In the genomic region with DNA sequence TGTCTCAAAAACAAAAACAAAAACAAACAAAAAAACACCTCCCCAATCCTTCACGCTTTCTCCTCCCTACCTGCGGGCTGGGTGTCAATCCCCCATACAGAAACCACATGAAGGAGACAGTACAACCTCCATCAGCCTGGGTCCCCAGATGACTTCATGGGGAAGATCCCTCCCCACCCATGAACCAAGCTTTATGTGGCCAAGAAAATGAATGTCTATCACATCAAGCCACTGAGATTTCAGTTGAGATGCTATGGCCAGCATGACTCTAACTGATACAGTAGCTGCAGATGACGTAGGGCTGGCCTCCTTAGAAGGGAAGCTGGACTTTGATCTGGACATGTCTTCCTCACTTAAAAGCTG, we compare ENCODE assay signal across 17 cellular contexts. TPM values are rescaled to one million over a fixed set of nuclear protein-coding genes. Genes with fewer than 3 reads are reported as not detected.
DNase-seq lines count a peak whose midpoint lies in the region; ATAC-seq and TF ChIP-seq lines count a peak whose summit lies in the region.
"Had no signal": no experiment of that assay in that cellular context is flagged by ENCODE, and none has a peak within 500 bp of the region (broad histone marks: within the 10 kb centered on the region; RNA-seq: fewer than 3 reads in every experiment).

No MANE protein-coding gene starts in this region.

- ATAC-seq in activated T-cell treated with anti-CD3 and anti-CD28 coated beads, Interleukin-2, amount 50 U/mL, for 72 hours (replicated peaks in 1 of 2) = peak; percentile 70 to 73
- ATAC-seq in left colon (peak; percentile 55), GM21515 (IDR thresholded peaks at IDR 0.05; ENCODE audit: unreplicated experiment) (no peak)
- ATAC-seq: foreskin keratinocyte had no signal

- H2AFZ ChIP-seq in SK-N-SH (ENCODE audit: low read depth) = peak overlapping the region; percentile 62; the same call in 1 of the 2 replicates

- peaks cover 34% of the 10 kb centered on the region for H3K4me1 Mint-ChIP-seq in activated T-cell treated with anti-CD3 and anti-CD28 coated beads, Interleukin-2, amount 50 U/mL, for 72 hours (ENCODE audit: low read depth)

- H3K27me3 Mint-ChIP-seq in activated T-cell treated with anti-CD3 and anti-CD28 coated beads, Interleukin-2, amount 50 U/mL, for 72 hours (ENCODE audit: low read depth) = peaks cover 23% of the 10 kb centered on the region

- H3K27ac Mint-ChIP-seq in activated T-cell treated with anti-CD3 and anti-CD28 coated beads, Interleukin-2, amount 50 U/mL, for 72 hours = no peak overlapping the region

- WGBS in SK-N-SH (ENCODE audit: low lambda C conversion rate) = 83% methylated on average over 3 of the region's 3 CpGs

- peak; percentile 40 to 55 for DNase-seq in activated T-cell treated with anti-CD3 and anti-CD28 coated beads, Interleukin-2, amount 50 U/mL, for 72 hours
- DNase-seq in activated T-cell treated with anti-CD3 and anti-CD28 coated beads for 4 hours (no peak), SK-N-SH (no peak), left colon (no peak), HCEC 1CT (no peak), EL (no peak)
- DNase-seq: effector CD4-positive, alpha-beta T cell; foreskin keratinocyte; NCI-H446 treated with DMSO at 0.1 percent for 48 hours had no signal

- no peak for TF ChIP-seq CTCF in SK-N-SH (IDR thresholded peaks at IDR 0.05)

- H3K36me3 ChIP-seq in SK-N-SH (replicated peaks in 1 of 2; ENCODE audit: control insufficient read depth in 1 of 2, insufficient read depth in 2 of 2, low read length in 1 of 2) = no peaks in the 10 kb centered on the region
- H3K36me3 ChIP-seq: Peyer's patch had no signal

- no peak overlapping the region for H3K4me3 ChIP-seq in SK-N-SH (ENCODE audit: low read depth in 2 of 2, low read length in 1 of 2)
- H3K4me3 ChIP-seq: Peyer's patch, skin epidermis had no signal

- TF ChIP-seq EP300 in SK-N-SH (IDR thresholded peaks at IDR 0.05; ENCODE audit: borderline replicate concordance in 1 of 2, low read depth in 1 of 2, low read length in 1 of 2) = no peak

- no peaks in the 10 kb centered on the region for H3K9me2 ChIP-seq in SK-N-SH

- no peak overlapping the region for H3K4me2 ChIP-seq in SK-N-SH

- POLR2A ChIA-PET in SK-N-SH (lab: Yijun Ruan, JAX) = no interaction called here

- TF ChIP-seq RAD21 in SK-N-SH (IDR thresholded peaks at IDR 0.05; ENCODE audit: low read length) = no peak

- H4K20me1 ChIP-seq in SK-N-SH (ENCODE audit: insufficient read depth) = no peaks in the 10 kb centered on the region

- H3K4me1 ChIP-seq in SK-N-SH (ENCODE audit: control insufficient read depth in 1 of 2, insufficient read depth in 2 of 2, low read depth in 1 of 2, low read length in 1 of 2) = peaks cover 2 to 6% of the 10 kb centered on the region in 2 experiments; a peak in 2 of 4 replicates
- H3K4me1 ChIP-seq: foreskin keratinocyte had no signal

- CTCF ChIA-PET in SK-N-SH (lab: Yijun Ruan, JAX) = interaction anchor here (1.0 to 9.1 kb wide), 6 partner anchors 12 to 329 kb away, joined by 3 to 149 read pairs (median 4); no protein-coding TSS in a partner anchor

- H3K27ac ChIP-seq in SK-N-SH (ENCODE audit: low read depth in 2 of 2, low read length in 1 of 2) (no peak overlapping the region), temporal lobe (ENCODE audit: low read depth, low read length) (peak overlapping the region; percentile 97)
- H3K27ac ChIP-seq: foreskin keratinocyte, HL-60 had no signal

- peaks cover 2 to 3% of the 10 kb centered on the region in 2 donors for H3K9me3 Mint-ChIP-seq in activated T-cell treated with anti-CD3 and anti-CD28 coated beads, Interleukin-2, amount 50 U/mL, for 72 hours

- H3K4me3 Mint-ChIP-seq in activated T-cell treated with anti-CD3 and anti-CD28 coated beads, Interleukin-2, amount 50 U/mL, for 72 hours = no peak overlapping the region

- no peaks in the 10 kb centered on the region for H3K36me3 Mint-ChIP-seq in activated T-cell treated with anti-CD3 and anti-CD28 coated beads, Interleukin-2, amount 50 U/mL, for 72 hours (ENCODE audit: insufficient read depth in 2 of 2)

- intact Hi-C loops in left colon (cut with DNase I, micrococcal nuclease) = loop anchor here in 1 of 2 donors (5.0 kb wide), 1 partner anchor 56 kb away; no protein-coding TSS in a partner anchor

- H3K9ac ChIP-seq in SK-N-SH = no peak overlapping the region

- H3K9me3 ChIP-seq in SK-N-SH = no peaks in the 10 kb centered on the region
- H3K9me3 ChIP-seq: Peyer's patch had no signal

- H3K27me3 ChIP-seq in SK-N-SH (ENCODE audit: insufficient read depth) = no peaks in the 10 kb centered on the region
- H3K27me3 ChIP-seq: Peyer's patch had no signal

- no peaks in the 10 kb centered on the region for H3F3A ChIP-seq in SK-N-SH (replicated peaks; ENCODE audit: insufficient read depth)

- no peaks in the 10 kb centered on the region for H3K79me2 ChIP-seq in SK-N-SH (ENCODE audit: insufficient read depth)

TF ChIP-seq in SK-N-SH, 30 proteins besides CTCF, POLR2A, EP300 and RAD21:
- no peak for TF ChIP-seq RXRA (IDR thresholded peaks at IDR 0.05; ENCODE audit: borderline replicate concordance, low read depth)
- TF ChIP-seq TCF12 (IDR thresholded peaks at IDR 0.05) = no peak
- no peak for TF ChIP-seq FOXM1 (IDR thresholded peaks at IDR 0.05; ENCODE audit: low read depth)
- TF ChIP-seq TEAD4 (IDR thresholded peaks at IDR 0.05; ENCODE audit: borderline replicate concordance, insufficient read depth) = no peak
- TF ChIP-seq RFX5 (IDR thresholded peaks at IDR 0.05; ENCODE audit: low read length) = no peak
- TF ChIP-seq SIN3A (IDR thresholded peaks at IDR 0.05; ENCODE audit: borderline replicate concordance, low read depth, low read length) = no peak
- TF ChIP-seq POLR2AphosphoS5 (IDR thresholded peaks at IDR 0.05; ENCODE audit: low read depth, low read length) = no peak
- TF ChIP-seq RCOR1 (IDR thresholded peaks at IDR 0.05; ENCODE audit: low read length) = no peak
- TF ChIP-seq FOXJ3 (CRISPR knock-in tag; IDR thresholded peaks at IDR 0.05) = no peak
- no peak for TF ChIP-seq GATA2 (CRISPR knock-in tag; IDR thresholded peaks at IDR 0.05)
- TF ChIP-seq, protein P1, sequence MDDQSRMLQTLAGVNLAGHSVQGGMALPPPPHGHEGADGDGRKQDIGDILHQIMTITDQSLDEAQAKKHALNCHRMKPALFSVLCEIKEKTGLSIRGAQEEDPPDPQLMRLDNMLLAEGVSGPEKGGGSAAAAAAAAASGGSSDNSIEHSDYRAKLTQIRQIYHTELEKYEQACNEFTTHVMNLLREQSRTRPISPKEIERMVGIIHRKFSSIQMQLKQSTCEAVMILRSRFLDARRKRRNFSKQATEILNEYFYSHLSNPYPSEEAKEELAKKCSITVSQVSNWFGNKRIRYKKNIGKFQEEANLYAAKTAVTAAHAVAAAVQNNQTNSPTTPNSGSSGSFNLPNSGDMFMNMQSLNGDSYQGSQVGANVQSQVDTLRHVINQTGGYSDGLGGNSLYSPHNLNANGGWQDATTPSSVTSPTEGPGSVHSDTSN (IDR thresholded peaks at IDR 0.05) = no peak
TF ChIP-seq in SK-N-SH: peak in this region for 0.

RNA-seq across cellular contexts. Expression of a gene that starts 21.2 kb away (rescaled TPM):
- total RNA-seq in activated T-cell treated with anti-CD3 and anti-CD28 coated beads, Interleukin-2, amount 50 U/mL, for 72 hours = not detected
- not detected in 2 replicates for polyA plus RNA-seq in SK-N-SH (2012; rRNA removed)
- not detected in 2 replicates for polyA plus RNA-seq in SK-N-SH (2012; cell fraction: cytosol; rRNA removed)
- polyA plus RNA-seq in SK-N-SH (2012; cell fraction: nucleus; rRNA removed) = not detected in 2 replicates
- total RNA-seq in left colon (10 to 100 TPM; 11.4 to 14.4 TPM), temporal lobe (0.25 TPM)
- total RNA-seq: activated CD8-positive, alpha-beta memory T cell treated with anti-CD3 and anti-CD28 coated beads for 36 hours; foreskin keratinocyte; MCF 10A; myocyte had no signal
- polyA plus RNA-seq: foreskin keratinocyte had no signal

RNA-seq across cellular contexts. Expression of a gene that starts 29.6 kb away (rescaled TPM):
- total RNA-seq in activated T-cell treated with anti-CD3 and anti-CD28 coated beads, Interleukin-2, amount 50 U/mL, for 72 hours = 1 to 10 TPM; 1.4 to 7.4 TPM
- polyA plus RNA-seq in SK-N-SH (2012; rRNA removed) = 0.31 and 0.39 TPM in 2 replicates
- 0.12 and 0.29 TPM in 2 replicates for polyA plus RNA-seq in SK-N-SH (2012; cell fraction: cytosol; rRNA removed)
- polyA plus RNA-seq in SK-N-SH (2012; cell fraction: nucleus; rRNA removed) = 0.42 and 0.58 TPM in 2 replicates
- 1 to 10 TPM; 3.6 to 8.9 TPM for total RNA-seq in left colon
- total RNA-seq in temporal lobe = not detected
- total RNA-seq: myocyte had no signal

Comparison
In these comparisons a context has a peak if more than half of its experiments do, and no peak if none do; other contexts are left out.
1. DNase-seq: peak in activated T-cell treated with anti-CD3 and anti-CD28 coated beads, Interleukin-2, amount 50 U/mL, for 72 hours (2 of 2); none in activated T-cell treated with anti-CD3 and anti-CD28 coated beads for 4 hours (single experiment), SK-N-SH (single experiment), left colon (0 of 2), HCEC 1CT (single experiment) and EL (single experiment).